16 cellular contexts compared by ENCODE assay signal in genomic region chr16:15876503-15876902, GRCh38. TPM values are rescaled to one million over a fixed set of nuclear protein-coding genes. Genes with fewer than 3 reads are reported as not detected.
DNase-seq lines count a peak whose midpoint lies in the region; ATAC-seq and TF ChIP-seq lines count a peak whose summit lies in the region.
"Had no signal": no experiment of that assay in that cellular context is flagged by ENCODE, and none has a peak within 500 bp of the region (broad histone marks: within the 10 kb centered on the region; RNA-seq: fewer than 3 reads in every experiment).

No MANE protein-coding gene starts in this region.

- H3K79me2 ChIP-seq in PC-3 (ENCODE audit: low read length) = peaks cover 24% of the 10 kb centered on the region; the same call in 1 of the 2 replicates

- CTCF ChIA-PET in PC-3 (lab: Charles Lee) = no interaction called here

- H3K36me3 ChIP-seq in PC-3 (ENCODE audit: low read depth, low read length) = peaks cover 13% of the 10 kb centered on the region; the same call in 1 of the 2 replicates

- H3K9me2 ChIP-seq in PC-3 (replicated peaks; ENCODE audit: low read length) = no peaks in the 10 kb centered on the region

- H3K4me3 Mint-ChIP-seq in stimulated activated naive B cell treated with anti-CD40 and anti-IgM and Interleukin-4, amounts not matched to agents 10 μg/mL and 1 μg/mL and 100 μg/mL, for 72 hours = no peak overlapping the region
- H3K4me3 Mint-ChIP-seq: B cell; CD4-positive, alpha-beta T cell; H9 had no signal

- peaks cover 23 to 28% of the 10 kb centered on the region in 2 donors for H3K36me3 Mint-ChIP-seq in stimulated activated naive B cell treated with anti-CD40 and anti-IgM and Interleukin-4, amounts not matched to agents 10 μg/mL and 1 μg/mL and 100 μg/mL, for 72 hours

- POLR2A ChIA-PET in PC-3 (lab: Charles Lee; ENCODE audit: unreplicated experiment) = no interaction called here

- H3F3A ChIP-seq in PC-3 (ENCODE audit: low read length, unreplicated experiment) = peaks cover 11% of the 10 kb centered on the region

- H3K4me2 ChIP-seq in PC-3 (ENCODE audit: low read length) = no peak overlapping the region

- H3K27me3 ChIP-seq in PC-3 (ENCODE audit: low read length) = no peaks in the 10 kb centered on the region

- H3K27ac Mint-ChIP-seq in stimulated activated naive B cell treated with anti-CD40 and anti-IgM and Interleukin-4, amounts not matched to agents 10 μg/mL and 1 μg/mL and 100 μg/mL, for 72 hours = peak overlapping the region; percentile 77
- H3K27ac Mint-ChIP-seq: B cell; CD4-positive, alpha-beta T cell; H9 had no signal

- intact Hi-C loops in PC-3 (cut with micrococcal nuclease) = loop anchor here (5.0 to 10.0 kb wide), 2 partner anchors 138 to 171 kb away; no protein-coding TSS in a partner anchor

- no peaks in the 10 kb centered on the region for H3K27me3 Mint-ChIP-seq in stimulated activated naive B cell treated with anti-CD40 and anti-IgM and Interleukin-4, amounts not matched to agents 10 μg/mL and 1 μg/mL and 100 μg/mL, for 72 hours
- H3K27me3 Mint-ChIP-seq: B cell; CD4-positive, alpha-beta T cell had no signal

- no peaks in the 10 kb centered on the region for H3K9me3 Mint-ChIP-seq in stimulated activated naive B cell treated with anti-CD40 and anti-IgM and Interleukin-4, amounts not matched to agents 10 μg/mL and 1 μg/mL and 100 μg/mL, for 72 hours
- H3K9me3 Mint-ChIP-seq: CD4-positive, alpha-beta T cell; H9 had no signal

- H2AFZ ChIP-seq in PC-3 (ENCODE audit: low read length) = no peak overlapping the region

- no peaks in the 10 kb centered on the region for H4K20me1 ChIP-seq in PC-3 (ENCODE audit: low read length)

- H3K9me3 ChIP-seq in PC-3 (ENCODE audit: low read length) = no peaks in the 10 kb centered on the region

- TF ChIP-seq CTCF in PC-3 (conservative IDR thresholded peaks at IDR 0.05; ENCODE audit: low read depth, low read length) = no peak

- H3K9ac ChIP-seq in PC-3 (ENCODE audit: low read length) = no peak overlapping the region

- no peak overlapping the region for H3K27ac ChIP-seq in PC-3 (ENCODE audit: low read length)

- H3K4me3 ChIP-seq in PC-3 (ENCODE audit: low read length) = no peak overlapping the region

- BruUV-seq in PC-3 (replicated peaks; lab: Mats Ljungman, UMichigan) = no TSS peak

- DNase-seq in PC-3 (peak; percentile 30), astrocyte of the hippocampus (ENCODE audit: low read depth, low spot score) (peak; percentile 34), kidney glomerular epithelial cell (lab: John Stamatoyannopoulos, UW) (peak; percentile 49), NCI-H748 (lab: John Stamatoyannopoulos, UW; ENCODE audit: unreplicated experiment) (no peak), T-helper 2 cell (no peak)
- DNase-seq in stimulated activated naive B cell treated with anti-CD40 and anti-IgM and Interleukin-4, amounts not matched to agents 10 μg/mL and 1 μg/mL and 100 μg/mL, for 72 hours = no peak
- DNase-seq in effector CD4-positive, alpha-beta T cell = no peak
- DNase-seq: C1 segment of cervical spinal cord; CD4-positive, alpha-beta T cell; DMS79; GOT3; H9; KBM-7 had no signal

- H3K4me1 ChIP-seq in PC-3 (ENCODE audit: insufficient read depth, low read length) = peaks cover 29% of the 10 kb centered on the region

- ATAC-seq in PC-3 (0 out of 2 replicates have a peak, but pooled peaks have one; percentile 16), GM19455 (IDR thresholded peaks at IDR 0.05; ENCODE audit: unreplicated experiment) (no peak)
- ATAC-seq in stimulated activated naive B cell treated with anti-CD40 and anti-IgM and Interleukin-4, amounts not matched to agents 10 μg/mL and 1 μg/mL and 100 μg/mL, for 72 hours (replicated peaks) = no peak

- H3K4me1 Mint-ChIP-seq in stimulated activated naive B cell treated with anti-CD40 and anti-IgM and Interleukin-4, amounts not matched to agents 10 μg/mL and 1 μg/mL and 100 μg/mL, for 72 hours = peaks cover 6 to 11% of the 10 kb centered on the region in 2 donors
- H3K4me1 Mint-ChIP-seq: B cell had no signal

RNA-seq across cellular contexts. Expression of gene CEP20, which starts 11.9 kb away (rescaled TPM):
- 25.9 and 37.0 TPM in 2 replicates for total RNA-seq in PC-3 (2014; rRNA removed)

RNA-seq across cellular contexts. Expression of gene MYH11, which starts 19.7 kb away (rescaled TPM):
- total RNA-seq in PC-3 (2014; rRNA removed) = not detected in 2 replicates
- total RNA-seq: CD4-positive, alpha-beta T cell; G401 had no signal

Comparison
In these comparisons a context has a peak if more than half of its experiments do, and no peak if none do; other contexts are left out.
1. DNase-seq: peak in PC-3 (single experiment), astrocyte of the hippocampus (single experiment) and kidney glomerular epithelial cell (single experiment); none in stimulated activated naive B cell treated with anti-CD40 and anti-IgM and Interleukin-4, amounts not matched to agents 10 μg/mL and 1 μg/mL and 100 μg/mL, for 72 hours (single experiment), effector CD4-positive, alpha-beta T cell (single experiment), NCI-H748 (single experiment) and T-helper 2 cell (0 of 5).